In the genomic region with DNA sequence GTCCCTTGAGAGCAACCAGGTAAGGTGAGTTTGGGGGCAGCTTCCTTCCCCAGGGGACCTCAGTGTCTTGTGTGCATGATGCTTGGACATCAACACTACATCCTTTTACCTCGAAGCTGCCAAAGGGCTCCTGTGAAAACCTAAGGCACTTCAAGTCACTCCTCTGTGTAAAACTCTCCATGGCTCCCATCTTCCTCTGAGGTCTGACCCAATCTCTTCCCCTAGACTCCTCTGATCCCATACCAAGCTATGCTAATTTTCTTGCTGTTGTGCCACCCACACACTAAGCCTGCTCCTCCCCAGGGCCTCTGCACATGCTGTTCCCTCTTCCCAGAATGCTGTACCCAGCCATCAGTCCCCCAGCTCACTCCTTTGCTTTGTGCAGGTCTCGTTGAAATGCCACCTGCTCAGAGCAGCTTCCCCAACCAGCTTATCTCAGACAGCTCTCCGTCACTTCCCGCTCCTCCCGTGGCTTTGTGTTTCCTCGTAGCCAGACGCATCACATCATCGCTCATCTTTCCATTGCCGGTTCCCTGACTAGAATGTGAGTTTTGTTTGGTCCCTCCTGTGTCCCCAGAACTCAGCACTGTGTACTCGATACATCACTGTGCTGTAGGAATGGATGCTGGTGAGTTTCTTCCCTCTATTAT, we compare ENCODE assay signal across 14 cellular contexts.
DNase-seq lines count a peak whose midpoint lies in the region; ATAC-seq and TF ChIP-seq lines count a peak whose summit lies in the region.
"Had no signal": no experiment of that assay in that cellular context is flagged by ENCODE, and none has a peak within 500 bp of the region (broad histone marks: within the 10 kb centered on the region; RNA-seq: fewer than 3 reads in every experiment).

No MANE protein-coding gene starts in this region.

- no peaks in the 10 kb centered on the region for H3K9me3 Mint-ChIP-seq in WTC11
- peaks cover 0 to 5% (median 0%) of the 10 kb centered on the region in 6 donors for H3K9me3 Mint-ChIP-seq in immature natural killer cell
- H3K9me3 Mint-ChIP-seq in activated CD8-positive, alpha-beta T cell treated with anti-CD3 and anti-CD28 coated beads, Interleukin-2, amount 10 ng/mL, durations not matched to agents 7 days and 5 days (ENCODE audit: insufficient read depth): no peaks in the 10 kb centered on the region
- H3K9me3 Mint-ChIP-seq: nephron progenitor cell had no signal

- H3K36me3 Mint-ChIP-seq in WTC11: no peaks in the 10 kb centered on the region
- H3K36me3 Mint-ChIP-seq in immature natural killer cell: no peaks in the 10 kb centered on the region
- no peaks in the 10 kb centered on the region for H3K36me3 Mint-ChIP-seq in activated CD8-positive, alpha-beta T cell treated with anti-CD3 and anti-CD28 coated beads, Interleukin-2, amount 10 ng/mL, durations not matched to agents 7 days and 5 days (ENCODE audit: low read depth)

- peak; percentile 14 for DNase-seq in NCI-H2107 treated with DMSO at 0.1 percent for 48 hours (lab: John Stamatoyannopoulos, UW; ENCODE audit: unreplicated experiment)
- DNase-seq in NCI-H2107 (lab: John Stamatoyannopoulos, UW): no peak
- no peak for DNase-seq in WTC11 (ENCODE audit: low spot score)
- no peak for DNase-seq in immature natural killer cell
- peak in 7 of 49 donors; percentile 10 to 56 (median 24) for DNase-seq in substantia nigra (lab: John Stamatoyannopoulos, UW)
- no peak for DNase-seq in epidermal melanocyte (ENCODE audit: insufficient read length, low spot score)
- DNase-seq in activated CD8-positive, alpha-beta T cell treated with anti-CD3 and anti-CD28 coated beads, Interleukin-2, amount 10 ng/mL, durations not matched to agents 7 days and 5 days: no peak
- DNase-seq: activated CD4-positive, alpha-beta T cell treated with anti-CD3 and anti-CD28 coated beads for 1 hour; activated gamma-delta T cell; NCI-H2081 treated with DMSO at 0.1 percent for 48 hours; nephron progenitor cell; Peyer's patch; stimulated activated CD4-positive, alpha-beta T cell treated with anti-CD3 and anti-CD28 coated beads, Interleukin-15, amount 100 ng/mL, for 24 hours had no signal

- ATAC-seq in WTC11 (no peak), HG03354 (IDR thresholded peaks at IDR 0.05; ENCODE audit: poor library complexity, severe bottlenecking, unreplicated experiment) (no peak)
- ATAC-seq in activated CD8-positive, alpha-beta T cell treated with anti-CD3 and anti-CD28 coated beads, Interleukin-2, amount 10 ng/mL, durations not matched to agents 7 days and 5 days: no peak

- H3K27ac Mint-ChIP-seq in WTC11 (peak overlapping the region; percentile 14; the same call in 1 of the 2 replicates), immature natural killer cell (peak overlapping the region; percentile 36 to 81 (median 66))
- H3K27ac Mint-ChIP-seq in activated CD8-positive, alpha-beta T cell treated with anti-CD3 and anti-CD28 coated beads, Interleukin-2, amount 10 ng/mL, durations not matched to agents 7 days and 5 days: no peak overlapping the region
- H3K27ac Mint-ChIP-seq: nephron progenitor cell had no signal

- no peak for TF ChIP-seq CTCF in WTC11 (IDR thresholded peaks at IDR 0.05)

- peak overlapping the region; percentile 22 for H3K27ac ChIP-seq in substantia nigra (ENCODE audit: low read depth, low read length, poor library complexity, severe bottlenecking)

- CTCF ChIA-PET in WTC11 (lab: Charles Lee): interaction anchor here (0.7 to 1.9 kb wide), 5 partner anchors 8 to 117 kb away, joined by 3 to 10 read pairs (median 3); no protein-coding TSS in a partner anchor
- CTCF ChIA-PET in activated CD8-positive, alpha-beta T cell treated with anti-CD3 and anti-CD28 coated beads, Interleukin-2, amount 10 ng/mL, durations not matched to agents 7 days and 5 days (lab: Charles Lee): interaction anchor here (1.6 kb wide), 1 partner anchor 14 kb away, joined by 5 read pairs; no protein-coding TSS in a partner anchor

- H3K4me1 Mint-ChIP-seq in WTC11 (peaks cover 31% of the 10 kb centered on the region), immature natural killer cell (peaks cover 59 to 60% of the 10 kb centered on the region in 2 donors)
- peaks cover 11% of the 10 kb centered on the region for H3K4me1 Mint-ChIP-seq in activated CD8-positive, alpha-beta T cell treated with anti-CD3 and anti-CD28 coated beads, Interleukin-2, amount 10 ng/mL, durations not matched to agents 7 days and 5 days (ENCODE audit: low read depth)

- H3K4me3 Mint-ChIP-seq in WTC11: no peak overlapping the region
- H3K4me3 Mint-ChIP-seq in immature natural killer cell: peak overlapping the region; percentile 45 to 75 (median 65)
- H3K4me3 Mint-ChIP-seq in activated CD8-positive, alpha-beta T cell treated with anti-CD3 and anti-CD28 coated beads, Interleukin-2, amount 10 ng/mL, durations not matched to agents 7 days and 5 days: no peak overlapping the region
- H3K4me3 Mint-ChIP-seq: nephron progenitor cell had no signal

- H3K27me3 Mint-ChIP-seq in WTC11 (ENCODE audit: low read depth) (0 out of 2 replicates have a peak, but pooled peaks cover 2% of the 10 kb centered on the region), immature natural killer cell (ENCODE audit: low read depth in 3 of 3) (peaks cover 2 to 6% (median 5%) of the 10 kb centered on the region in 3 donors)
- peaks cover 37% of the 10 kb centered on the region for H3K27me3 Mint-ChIP-seq in activated CD8-positive, alpha-beta T cell treated with anti-CD3 and anti-CD28 coated beads, Interleukin-2, amount 10 ng/mL, durations not matched to agents 7 days and 5 days (ENCODE audit: low read depth)

- POLR2A ChIA-PET in WTC11 (lab: Charles Lee): interaction anchor here (0.6 kb wide), 1 partner anchor 1429 kb away, joined by 3 read pairs; no protein-coding TSS in a partner anchor
- POLR2A ChIA-PET in activated CD8-positive, alpha-beta T cell treated with anti-CD3 and anti-CD28 coated beads, Interleukin-2, amount 10 ng/mL, durations not matched to agents 7 days and 5 days (lab: Charles Lee): no interaction called here

TF ChIP-seq in WTC11, 78 proteins besides CTCF, POLR2A, EP300 and RAD21:
- TF ChIP-seq E2F1 (CRISPR knock-in tag; IDR thresholded peaks at IDR 0.05) (no peak), GABPB1 (CRISPR knock-in tag; IDR thresholded peaks at IDR 0.05) (peak; percentile 27; the same call in 1 of the 2 replicates)
- TF ChIP-seq, protein P1, sequence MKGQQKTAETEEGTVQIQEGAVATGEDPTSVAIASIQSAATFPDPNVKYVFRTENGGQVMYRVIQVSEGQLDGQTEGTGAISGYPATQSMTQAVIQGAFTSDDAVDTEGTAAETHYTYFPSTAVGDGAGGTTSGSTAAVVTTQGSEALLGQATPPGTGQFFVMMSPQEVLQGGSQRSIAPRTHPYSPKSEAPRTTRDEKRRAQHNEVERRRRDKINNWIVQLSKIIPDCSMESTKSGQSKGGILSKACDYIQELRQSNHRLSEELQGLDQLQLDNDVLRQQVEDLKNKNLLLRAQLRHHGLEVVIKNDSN (CRISPR knock-in tag; IDR thresholded peaks at IDR 0.05): no peak

Comparison
In these comparisons a context has a peak if more than half of its experiments do, and no peak if none do; other contexts are left out.
1. H3K4me3 Mint-ChIP-seq: peak in immature natural killer cell (5 of 5); none in WTC11 (single experiment) and activated CD8-positive, alpha-beta T cell treated with anti-CD3 and anti-CD28 coated beads, Interleukin-2, amount 10 ng/mL, durations not matched to agents 7 days and 5 days (single experiment).